In genomic region chr9:86714976-86715375, GRCh38 we compare ENCODE assay signal across 1 cellular context.
TF ChIP-seq lines count a peak whose summit lies in the region.

No MANE protein-coding gene starts in this region.

TF ChIP-seq in IMR-90, 13 proteins besides CTCF, POLR2A, EP300 and RAD21 (continued from another document):
- TF ChIP-seq ELK1 (IDR thresholded peaks at IDR 0.05; ENCODE audit: borderline replicate concordance, low read depth, low read length) (no peak), MXI1 (IDR thresholded peaks at IDR 0.05; ENCODE audit: borderline replicate concordance, low read depth, low read length) (no peak)
